15 cellular contexts compared by ENCODE assay signal in genomic region chr11:2519879-2520735, GRCh38.
DNase-seq lines count a peak whose midpoint lies in the region; ATAC-seq and TF ChIP-seq lines count a peak whose summit lies in the region.
"Had no signal": no experiment of that assay in that cellular context is flagged by ENCODE, and none has a peak within 500 bp of the region (broad histone marks: within the 10 kb centered on the region; RNA-seq: fewer than 3 reads in every experiment).

No MANE protein-coding gene starts in this region.

- H3K27ac Mint-ChIP-seq in progenitor cell of endocrine pancreas, result no peak overlapping the region
- H3K27ac Mint-ChIP-seq: effector memory CD8-positive, alpha-beta T cell had no signal

- no peaks in the 10 kb centered on the region for H3K36me3 ChIP-seq in right atrium auricular region
- H3K36me3 ChIP-seq: HAP-1 had no signal

- H3K27me3 ChIP-seq in right atrium auricular region, result no peaks in the 10 kb centered on the region

- ATAC-seq in HG03469 (IDR thresholded peaks at IDR 0.05; ENCODE audit: unreplicated experiment), result no peak
- ATAC-seq: effector memory CD8-positive, alpha-beta T cell; PC-3 had no signal

- H3K4me3 Mint-ChIP-seq in progenitor cell of endocrine pancreas (ENCODE audit: low read depth), result no peak overlapping the region
- H3K4me3 Mint-ChIP-seq: effector memory CD8-positive, alpha-beta T cell had no signal

- no peaks in the 10 kb centered on the region for H3K9me3 Mint-ChIP-seq in progenitor cell of endocrine pancreas (ENCODE audit: low read depth)
- H3K9me3 Mint-ChIP-seq: effector memory CD8-positive, alpha-beta T cell had no signal

- H3K4me3 ChIP-seq in right atrium auricular region, result no peak overlapping the region
- H3K4me3 ChIP-seq: HAP-1 had no signal

- peaks cover 37% of the 10 kb centered on the region for H3K27me3 Mint-ChIP-seq in progenitor cell of endocrine pancreas

- TF ChIP-seq CTCF in right atrium auricular region (IDR thresholded peaks at IDR 0.05), result no peak
- no peak for TF ChIP-seq CTCF in progenitor cell of endocrine pancreas (IDR thresholded peaks at IDR 0.05; ENCODE audit: unreplicated experiment)

- H3K9me3 ChIP-seq in right atrium auricular region, result no peaks in the 10 kb centered on the region
- H3K9me3 ChIP-seq: HAP-1 had no signal

- H3K36me3 Mint-ChIP-seq in progenitor cell of endocrine pancreas (ENCODE audit: insufficient read depth), result no peaks in the 10 kb centered on the region

- H3K27ac ChIP-seq in right atrium auricular region, result no peak overlapping the region

- peaks cover 3% of the 10 kb centered on the region for H3K4me1 Mint-ChIP-seq in progenitor cell of endocrine pancreas (ENCODE audit: low read depth)

- H3K4me1 ChIP-seq in right atrium auricular region, result peaks cover 0 to 26% of the 10 kb centered on the region in 2 donors
- H3K4me1 ChIP-seq: HAP-1 had no signal

- DNase-seq in Daoy (ENCODE audit: low read depth) (peak; percentile 1), right atrium auricular region (ENCODE audit: low spot score) (peak; percentile 46), progenitor cell of endocrine pancreas (ENCODE audit: low spot score, unreplicated experiment) (peak; percentile 9), NOMO-1 treated with DMSO at 0.1 percent for 48 hours (lab: John Stamatoyannopoulos, UW; ENCODE audit: unreplicated experiment) (no peak), amygdala (lab: John Stamatoyannopoulos, UW) (no peak), NCI-H2171 (lab: John Stamatoyannopoulos, UW) (no peak)
- DNase-seq in activated CD8-positive, alpha-beta memory T cell treated with anti-CD3 and anti-CD28 coated beads for 24 hours, result peak; percentile 52
- DNase-seq: anterior cingulate cortex, C1 segment of cervical spinal cord, MV-4-11, NCI-H2227 treated with DMSO at 0.1 percent for 48 hours, PC-3 had no signal

Comparison
In these comparisons a context has a peak if more than half of its experiments do, and no peak if none do; other contexts are left out.
1. DNase-seq: peak in Daoy (single experiment), activated CD8-positive, alpha-beta memory T cell treated with anti-CD3 and anti-CD28 coated beads for 24 hours (single experiment), right atrium auricular region (single experiment) and progenitor cell of endocrine pancreas (single experiment); none in NOMO-1 treated with DMSO at 0.1 percent for 48 hours (single experiment), amygdala (0 of 56) and NCI-H2171 (single experiment).